15 cellular contexts compared by ENCODE assay signal in genomic region chr16:69327585-69328310, GRCh38. TPM values are rescaled to one million over a fixed set of nuclear protein-coding genes. Genes with fewer than 3 reads are reported as not detected.
DNase-seq lines count a peak whose midpoint lies in the region; ATAC-seq lines count a peak whose summit lies in the region.
"Had no signal": no experiment of that assay in that cellular context is flagged by ENCODE, and none has a peak within 500 bp of the region (broad histone marks: within the 10 kb centered on the region; RNA-seq: fewer than 3 reads in every experiment).

No MANE protein-coding gene starts in this region.

- H3K27me3 ChIP-seq in BLaER1 treated with 17β-estradiol and CSF1 and Interleukin-3, amounts not matched to agents 10 nM and 100 nM: no peaks in the 10 kb centered on the region
- H3K27me3 ChIP-seq in naive thymus-derived CD4-positive, alpha-beta T cell (ENCODE audit: control insufficient read depth in 2 of 2, insufficient read depth in 2 of 2, low read length in 2 of 2): no peaks in the 10 kb centered on the region
- H3K27me3 ChIP-seq: Peyer's patch had no signal

- H3K4me1 Mint-ChIP-seq in activated naive CD8-positive, alpha-beta T cell treated with anti-CD3 and anti-CD28 coated beads for 36 hours: peaks cover 44% of the 10 kb centered on the region
- peaks cover 10 to 63% (median 50%) of the 10 kb centered on the region in 7 donors for H3K4me1 Mint-ChIP-seq in naive thymus-derived CD4-positive, alpha-beta T cell

- peak overlapping the region; percentile 16 for H3K27ac Mint-ChIP-seq in activated naive CD8-positive, alpha-beta T cell treated with anti-CD3 and anti-CD28 coated beads for 36 hours
- peak overlapping the region in 5 of 9 donors; percentile 19 to 86 (median 45) for H3K27ac Mint-ChIP-seq in naive thymus-derived CD4-positive, alpha-beta T cell

- CTCF ChIA-PET in naive thymus-derived CD4-positive, alpha-beta T cell (lab: Charles Lee): interaction anchor here (0.6 kb wide), 1 partner anchor 1443 kb away, joined by 5 read pairs; no protein-coding TSS in a partner anchor

- H3K4me1 ChIP-seq in BLaER1 treated with 17β-estradiol and CSF1 and Interleukin-3, amounts not matched to agents 10 nM and 100 nM: peaks cover 77 to 83% (median 79%) of the 10 kb centered on the region in 10 experiments
- H3K4me1 ChIP-seq in naive thymus-derived CD4-positive, alpha-beta T cell (ENCODE audit: control insufficient read depth in 2 of 2, insufficient read depth in 2 of 2, low read length in 2 of 2): peaks cover 13 to 31% of the 10 kb centered on the region in 2 donors

- POLR2A ChIA-PET in naive thymus-derived CD4-positive, alpha-beta T cell (lab: Charles Lee): interaction anchor here (0.8 to 4.6 kb wide), 5 partner anchors 10 to 485 kb away, joined by 4 to 46 read pairs (median 13); partner anchors contain the start of genes COG8 and NIP7

- H3K9me3 Mint-ChIP-seq in activated naive CD8-positive, alpha-beta T cell treated with anti-CD3 and anti-CD28 coated beads for 36 hours: no peaks in the 10 kb centered on the region
- H3K9me3 Mint-ChIP-seq in naive thymus-derived CD4-positive, alpha-beta T cell: no peaks in the 10 kb centered on the region

- H3K4me3 ChIP-seq in BLaER1 treated with 17β-estradiol and CSF1 and Interleukin-3, amounts not matched to agents 10 nM and 100 nM: peak overlapping the region in 8 of 10 experiments; percentile 82 to 97 (median 95); a peak in 15 of 20 replicates
- H3K4me3 ChIP-seq in naive thymus-derived CD4-positive, alpha-beta T cell (ENCODE audit: low read length): no peak overlapping the region

- no peaks in the 10 kb centered on the region for H3K9me3 ChIP-seq in BLaER1 treated with 17β-estradiol and CSF1 and Interleukin-3, amounts not matched to agents 10 nM and 100 nM (replicated peaks in 1 of 11)
- H3K9me3 ChIP-seq in KOPT-K1 (ENCODE audit: insufficient read depth, low read length, poor library complexity, severe bottlenecking): no peaks in the 10 kb centered on the region
- no peaks in the 10 kb centered on the region for H3K9me3 ChIP-seq in naive thymus-derived CD4-positive, alpha-beta T cell (ENCODE audit: control insufficient read depth in 2 of 3, low read length in 3 of 3)
- H3K9me3 ChIP-seq: Peyer's patch had no signal

- H3K9ac ChIP-seq in BLaER1 treated with 17β-estradiol and CSF1 and Interleukin-3, amounts not matched to agents 10 nM and 100 nM: peak overlapping the region; percentile 17 to 97 (median 90); a peak in 21 of 22 replicates

- H4K20me1 ChIP-seq in BLaER1 treated with 17β-estradiol and CSF1 and Interleukin-3, amounts not matched to agents 10 nM and 100 nM: peaks cover 62 to 76% (median 73%) of the 10 kb centered on the region in 11 experiments

- H3K27me3 Mint-ChIP-seq in activated naive CD8-positive, alpha-beta T cell treated with anti-CD3 and anti-CD28 coated beads for 36 hours: no peaks in the 10 kb centered on the region
- no peaks in the 10 kb centered on the region for H3K27me3 Mint-ChIP-seq in naive thymus-derived CD4-positive, alpha-beta T cell

- H3K4me3 Mint-ChIP-seq in activated naive CD8-positive, alpha-beta T cell treated with anti-CD3 and anti-CD28 coated beads for 36 hours: peak overlapping the region; percentile 36
- peak overlapping the region in 9 of 10 donors; percentile 16 to 87 (median 69) for H3K4me3 Mint-ChIP-seq in naive thymus-derived CD4-positive, alpha-beta T cell

- H3K36me3 Mint-ChIP-seq in activated naive CD8-positive, alpha-beta T cell treated with anti-CD3 and anti-CD28 coated beads for 36 hours: peaks cover 46% of the 10 kb centered on the region
- peaks cover 0 to 18% (median 6%) of the 10 kb centered on the region in 5 donors for H3K36me3 Mint-ChIP-seq in naive thymus-derived CD4-positive, alpha-beta T cell

- no peak for DNase-seq in activated naive CD8-positive, alpha-beta T cell treated with anti-CD3 and anti-CD28 coated beads for 36 hours
- no peak for DNase-seq in naive thymus-derived CD4-positive, alpha-beta T cell
- DNase-seq in GF-D8 (lab: John Stamatoyannopoulos, UW) (no peak), DMS53 (lab: John Stamatoyannopoulos, UW) (no peak), 8988T (no peak)
- DNase-seq: activated CD4-positive, CD25-positive, alpha-beta regulatory T cell treated with anti-CD3 and anti-CD28 coated beads, Interleukin-2, amount 50 U/mL, for 72 hours; COR-L47; erythroblast; left cardiac atrium; NCI-H1436; Peyer's patch; right cardiac atrium had no signal

- H3K4me2 ChIP-seq in BLaER1 treated with 17β-estradiol and CSF1 and Interleukin-3, amounts not matched to agents 10 nM and 100 nM: peak overlapping the region; percentile 92 to 100 (median 99)

- H3K27ac ChIP-seq in BLaER1 treated with 17β-estradiol and CSF1 and Interleukin-3, amounts not matched to agents 10 nM and 100 nM: peak overlapping the region in 7 of 11 experiments; percentile 4 to 94 (median 36); a peak in 12 of 22 replicates
- H3K27ac ChIP-seq in KOPT-K1 (ENCODE audit: low read depth, low read length, poor library complexity, severe bottlenecking): peak overlapping the region; percentile 85
- peak overlapping the region; percentile 62 for H3K27ac ChIP-seq in naive thymus-derived CD4-positive, alpha-beta T cell (ENCODE audit: low read depth, low read length)

- intact Hi-C loops in naive thymus-derived CD4-positive, alpha-beta T cell (cut with micrococcal nuclease): no loop called here

- no peak for ATAC-seq in naive thymus-derived CD4-positive, alpha-beta T cell
- no peak for ATAC-seq in GM21381 (IDR thresholded peaks at IDR 0.05; ENCODE audit: unreplicated experiment)
- ATAC-seq: left cardiac atrium, right cardiac atrium had no signal

- H3K36me3 ChIP-seq in BLaER1 treated with 17β-estradiol and CSF1 and Interleukin-3, amounts not matched to agents 10 nM and 100 nM: peaks cover 56 to 80% (median 76%) of the 10 kb centered on the region in 11 experiments
- peaks cover 77% of the 10 kb centered on the region for H3K36me3 ChIP-seq in KOPT-K1 (ENCODE audit: insufficient read depth, low read length)
- peaks cover 0 to 55% (median 0%) of the 10 kb centered on the region in 3 experiments for H3K36me3 ChIP-seq in naive thymus-derived CD4-positive, alpha-beta T cell (ENCODE audit: control insufficient read depth in 2 of 3, insufficient read depth in 3 of 3, low read length in 3 of 3)

RNA-seq across cellular contexts. Expression of gene PDF, which starts 2.6 kb away (rescaled TPM):
- 10 to 100 TPM; 33.0 to 36.4 TPM for total RNA-seq in activated naive CD8-positive, alpha-beta T cell treated with anti-CD3 and anti-CD28 coated beads for 36 hours
- total RNA-seq in naive thymus-derived CD4-positive, alpha-beta T cell: 10 to 100 TPM in 2 of 5 experiments, 1 to 10 TPM in 3; 4.6 to 11.8 (median 9.5) TPM
- polyA plus RNA-seq in naive thymus-derived CD4-positive, alpha-beta T cell: 10 to 100 TPM; 15.9 to 24.5 TPM

RNA-seq across cellular contexts. Expression of gene COG8, which starts 11.6 kb away (rescaled TPM):
- 10 to 100 TPM; 30.2 to 31.8 TPM for total RNA-seq in activated naive CD8-positive, alpha-beta T cell treated with anti-CD3 and anti-CD28 coated beads for 36 hours
- 10 to 100 TPM; 29.5 to 73.7 (median 37.4) TPM for total RNA-seq in naive thymus-derived CD4-positive, alpha-beta T cell
- polyA plus RNA-seq in naive thymus-derived CD4-positive, alpha-beta T cell: 10 to 100 TPM; 38.7 to 52.0 TPM

RNA-seq across cellular contexts. Expression of gene NIP7, which starts 11.8 kb away (rescaled TPM):
- total RNA-seq in activated naive CD8-positive, alpha-beta T cell treated with anti-CD3 and anti-CD28 coated beads for 36 hours: 10 to 100 TPM; 70.1 to 73.2 TPM
- 10 to 100 TPM; 22.1 to 40.9 (median 30.3) TPM for total RNA-seq in naive thymus-derived CD4-positive, alpha-beta T cell
- 10 to 100 TPM; 19.5 to 20.2 TPM for polyA plus RNA-seq in naive thymus-derived CD4-positive, alpha-beta T cell

RNA-seq across cellular contexts. Expression of gene VPS4A, which starts 16.6 kb away (rescaled TPM):
- total RNA-seq in activated naive CD8-positive, alpha-beta T cell treated with anti-CD3 and anti-CD28 coated beads for 36 hours: 10 to 100 TPM; 27.0 to 28.6 TPM
- total RNA-seq in naive thymus-derived CD4-positive, alpha-beta T cell: 10 to 100 TPM; 36.7 to 53.7 (median 46.9) TPM
- 10 to 100 TPM; 29.7 to 44.4 TPM for polyA plus RNA-seq in naive thymus-derived CD4-positive, alpha-beta T cell

RNA-seq across cellular contexts. Expression of gene TMED6, which starts 23.8 kb away (rescaled TPM):
- total RNA-seq in activated naive CD8-positive, alpha-beta T cell treated with anti-CD3 and anti-CD28 coated beads for 36 hours: 1 to 10 TPM in 1 of 2 experiments, under 1 TPM in 1; 0.70 to 1.2 TPM
- 1 to 10 TPM; 1.8 to 6.3 (median 2.9) TPM for total RNA-seq in naive thymus-derived CD4-positive, alpha-beta T cell
- under 1 TPM in 1 of 2 donors, not detected in 1; 0.21 TPM for polyA plus RNA-seq in naive thymus-derived CD4-positive, alpha-beta T cell
- polyA plus RNA-seq: right cardiac atrium had no signal
